ENCODE assay signal across 2 cellular contexts in the genomic region with DNA sequence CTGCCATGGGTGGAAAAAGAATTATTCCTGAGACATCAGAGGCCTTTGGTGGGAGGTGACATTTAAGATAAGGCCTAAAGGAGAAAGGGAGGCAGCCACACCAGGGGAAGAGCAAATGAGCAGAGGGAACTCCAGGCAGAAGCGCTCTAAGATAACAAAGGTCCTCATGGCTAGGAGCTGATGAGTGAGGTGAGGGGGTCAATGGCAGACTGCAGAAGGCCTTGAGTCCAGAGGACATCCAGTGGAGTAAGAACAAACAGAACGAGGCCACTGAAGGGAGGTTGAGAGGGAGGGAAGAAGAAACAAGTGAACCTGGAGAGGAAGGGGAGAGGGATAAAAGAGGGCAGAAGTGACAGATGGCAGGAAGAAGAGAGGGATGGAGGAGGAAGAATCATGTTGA.
TF ChIP-seq lines count a peak whose summit lies in the region.

No MANE protein-coding gene starts in this region.

TF ChIP-seq in HepG2, 621 proteins besides CTCF, POLR2A, EP300 and RAD21 (continued from another document and continues in another):
- TF ChIP-seq NAIF1 (CRISPR knock-in tag; IDR thresholded peaks at IDR 0.05; ENCODE audit: borderline replicate concordance) (no peak), ZNF644 (CRISPR knock-in tag; IDR thresholded peaks at IDR 0.05; ENCODE audit: low read depth) (peak; percentile 71; the same call in 1 of the 2 replicates), ZNF839 (CRISPR knock-in tag; IDR thresholded peaks at IDR 0.05; ENCODE audit: borderline replicate concordance) (no peak), ZNF354B (CRISPR knock-in tag; IDR thresholded peaks at IDR 0.05) (no peak), ZKSCAN5 (CRISPR knock-in tag; IDR thresholded peaks at IDR 0.05) (0 out of 2 replicates have a peak, but pooled peaks have one; percentile 24), ZNF12 (CRISPR knock-in tag; IDR thresholded peaks at IDR 0.05) (no peak), TOPORS (CRISPR knock-in tag; IDR thresholded peaks at IDR 0.05) (no peak), HMG20B (CRISPR knock-in tag; conservative IDR thresholded peaks at IDR 0.05) (no peak), ZNF605 (CRISPR knock-in tag; IDR thresholded peaks at IDR 0.05) (no peak), ZNF292 (CRISPR knock-in tag; IDR thresholded peaks at IDR 0.05; ENCODE audit: borderline replicate concordance, low read depth) (no peak), ATF7-NPFF (CRISPR knock-in tag; IDR thresholded peaks at IDR 0.05; ENCODE audit: low read depth) (no peak), PITX1 (CRISPR knock-in tag; IDR thresholded peaks at IDR 0.05) (no peak), RARA (CRISPR knock-in tag; IDR thresholded peaks at IDR 0.05) (peak; percentile 79), ZNF746 (CRISPR knock-in tag; IDR thresholded peaks at IDR 0.05) (0 out of 2 replicates have a peak, but pooled peaks have one; percentile 41), POGZ (CRISPR knock-in tag; IDR thresholded peaks at IDR 0.05) (0 out of 2 replicates have a peak, but pooled peaks have one; percentile 35), KDM2A (CRISPR knock-in tag; IDR thresholded peaks at IDR 0.05; ENCODE audit: borderline replicate concordance, low read depth) (no peak), ZNF562 (CRISPR knock-in tag; IDR thresholded peaks at IDR 0.05; ENCODE audit: borderline replicate concordance) (no peak), SALL1 (CRISPR knock-in tag; IDR thresholded peaks at IDR 0.05) (peak; percentile 35; the same call in 1 of the 2 replicates), MLLT10 (CRISPR knock-in tag; IDR thresholded peaks at IDR 0.05) (no peak), IRF2 (CRISPR knock-in tag; IDR thresholded peaks at IDR 0.05) (no peak), GATAD2A (CRISPR knock-in tag; IDR thresholded peaks at IDR 0.05) (peak; percentile 55; the same call in 1 of the 2 replicates), BCL6 (CRISPR knock-in tag; IDR thresholded peaks at IDR 0.05) (0 out of 2 replicates have a peak, but pooled peaks have one; percentile 20), ZNF710 (CRISPR knock-in tag; IDR thresholded peaks at IDR 0.05; ENCODE audit: borderline replicate concordance) (peak; percentile 90; the same call in 1 of the 2 replicates), ZNF414 (CRISPR knock-in tag; IDR thresholded peaks at IDR 0.05) (no peak), ZMYM4 (CRISPR knock-in tag; IDR thresholded peaks at IDR 0.05) (peak; percentile 42; the same call in 1 of the 2 replicates), ZNF615 (CRISPR knock-in tag; IDR thresholded peaks at IDR 0.05; ENCODE audit: borderline replicate concordance) (no peak), ZSCAN12 (CRISPR knock-in tag; IDR thresholded peaks at IDR 0.05) (no peak), FOXA3 (CRISPR knock-in tag; IDR thresholded peaks at IDR 0.05) (0 out of 2 replicates have a peak, but pooled peaks have one; percentile 38)
- TF ChIP-seq, protein P1, sequence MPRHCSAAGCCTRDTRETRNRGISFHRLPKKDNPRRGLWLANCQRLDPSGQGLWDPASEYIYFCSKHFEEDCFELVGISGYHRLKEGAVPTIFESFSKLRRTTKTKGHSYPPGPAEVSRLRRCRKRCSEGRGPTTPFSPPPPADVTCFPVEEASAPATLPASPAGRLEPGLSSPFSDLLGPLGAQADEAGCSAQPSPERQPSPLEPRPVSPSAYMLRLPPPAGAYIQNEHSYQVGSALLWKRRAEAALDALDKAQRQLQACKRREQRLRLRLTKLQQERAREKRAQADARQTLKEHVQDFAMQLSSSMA (CRISPR knock-in tag; IDR thresholded peaks at IDR 0.05): no peak

TF ChIP-seq in K562, 482 proteins besides CTCF, POLR2A, EP300 and RAD21:
- TF ChIP-seq, protein P2, sequence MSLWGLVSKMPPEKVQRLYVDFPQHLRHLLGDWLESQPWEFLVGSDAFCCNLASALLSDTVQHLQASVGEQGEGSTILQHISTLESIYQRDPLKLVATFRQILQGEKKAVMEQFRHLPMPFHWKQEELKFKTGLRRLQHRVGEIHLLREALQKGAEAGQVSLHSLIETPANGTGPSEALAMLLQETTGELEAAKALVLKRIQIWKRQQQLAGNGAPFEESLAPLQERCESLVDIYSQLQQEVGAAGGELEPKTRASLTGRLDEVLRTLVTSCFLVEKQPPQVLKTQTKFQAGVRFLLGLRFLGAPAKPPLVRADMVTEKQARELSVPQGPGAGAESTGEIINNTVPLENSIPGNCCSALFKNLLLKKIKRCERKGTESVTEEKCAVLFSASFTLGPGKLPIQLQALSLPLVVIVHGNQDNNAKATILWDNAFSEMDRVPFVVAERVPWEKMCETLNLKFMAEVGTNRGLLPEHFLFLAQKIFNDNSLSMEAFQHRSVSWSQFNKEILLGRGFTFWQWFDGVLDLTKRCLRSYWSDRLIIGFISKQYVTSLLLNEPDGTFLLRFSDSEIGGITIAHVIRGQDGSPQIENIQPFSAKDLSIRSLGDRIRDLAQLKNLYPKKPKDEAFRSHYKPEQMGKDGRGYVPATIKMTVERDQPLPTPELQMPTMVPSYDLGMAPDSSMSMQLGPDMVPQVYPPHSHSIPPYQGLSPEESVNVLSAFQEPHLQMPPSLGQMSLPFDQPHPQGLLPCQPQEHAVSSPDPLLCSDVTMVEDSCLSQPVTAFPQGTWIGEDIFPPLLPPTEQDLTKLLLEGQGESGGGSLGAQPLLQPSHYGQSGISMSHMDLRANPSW (CRISPR knock-in tag; IDR thresholded peaks at IDR 0.05): no peak
- TF ChIP-seq MYNN (IDR thresholded peaks at IDR 0.05) (no peak), MYNN (CRISPR knock-in tag; IDR thresholded peaks at IDR 0.05) (no peak), CBFA2T3 (IDR thresholded peaks at IDR 0.05) (0 out of 2 replicates have a peak, but pooled peaks have one; percentile 15), MCM3 (IDR thresholded peaks at IDR 0.05) (0 out of 2 replicates have a peak, but pooled peaks have one; percentile 28), HDAC1 (IDR thresholded peaks at IDR 0.05) (no peak), HNRNPUL1 (IDR thresholded peaks at IDR 0.05; ENCODE audit: low read length) (no peak), RFX1 (IDR thresholded peaks at IDR 0.05) (no peak), ZNF830 (CRISPR knock-in tag; IDR thresholded peaks at IDR 0.05) (no peak), NCOA6 (IDR thresholded peaks at IDR 0.05) (no peak), TGIF2 (CRISPR knock-in tag; IDR thresholded peaks at IDR 0.05) (no peak), DIDO1 (tag; IDR thresholded peaks at IDR 0.05; ENCODE audit: low read depth) (no peak), ZNF785 (CRISPR knock-in tag; IDR thresholded peaks at IDR 0.05) (no peak)
- TF ChIP-seq, protein P3, sequence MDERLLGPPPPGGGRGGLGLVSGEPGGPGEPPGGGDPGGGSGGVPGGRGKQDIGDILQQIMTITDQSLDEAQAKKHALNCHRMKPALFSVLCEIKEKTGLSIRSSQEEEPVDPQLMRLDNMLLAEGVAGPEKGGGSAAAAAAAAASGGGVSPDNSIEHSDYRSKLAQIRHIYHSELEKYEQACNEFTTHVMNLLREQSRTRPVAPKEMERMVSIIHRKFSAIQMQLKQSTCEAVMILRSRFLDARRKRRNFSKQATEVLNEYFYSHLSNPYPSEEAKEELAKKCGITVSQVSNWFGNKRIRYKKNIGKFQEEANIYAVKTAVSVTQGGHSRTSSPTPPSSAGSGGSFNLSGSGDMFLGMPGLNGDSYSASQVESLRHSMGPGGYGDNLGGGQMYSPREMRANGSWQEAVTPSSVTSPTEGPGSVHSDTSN (CRISPR knock-in tag; IDR thresholded peaks at IDR 0.05; ENCODE audit: low read depth): no peak
- TF ChIP-seq, protein P3 (tag; conservative IDR thresholded peaks at IDR 0.05; ENCODE audit: low read depth): no peak
